ENCODE assay signal across 11 cellular contexts in genomic region chr19:40745402-40745780, GRCh38. TPM values are rescaled to one million over a fixed set of nuclear protein-coding genes. Genes with fewer than 3 reads are reported as not detected.
DNase-seq lines count a peak whose midpoint lies in the region; ATAC-seq, FAIRE-seq and TF ChIP-seq lines count a peak whose summit lies in the region.
"Had no signal": no experiment of that assay in that cellular context is flagged by ENCODE, and none has a peak within 500 bp of the region (broad histone marks: within the 10 kb centered on the region; RNA-seq: fewer than 3 reads in every experiment).

No MANE protein-coding gene starts in this region.

- H2AFZ ChIP-seq in IMR-90 (replicated peaks; ENCODE audit: low read length, poor library complexity), result peak overlapping the region; percentile 78

- peak overlapping the region; percentile 86 for H2AK5ac ChIP-seq in IMR-90 (ENCODE audit: low read depth, low read length)

- TF ChIP-seq RAD21 in IMR-90 (IDR thresholded peaks at IDR 0.05; ENCODE audit: low read length), result no peak

- no TSS peak for BruUV-seq in IMR-90 (replicated peaks; lab: Mats Ljungman, UMichigan)

- H3K4ac ChIP-seq in IMR-90 (ENCODE audit: low read depth, low read length), result peak overlapping the region; percentile 93

- dilution Hi-C loops in IMR-90 (cut with HindIII; ENCODE audit: low sequenced_read_pairs, unreplicated experiment), result no loop called here

- H3K36me3 ChIP-seq in IMR-90 (ENCODE audit: control insufficient read depth, insufficient read depth, low read length) (no peaks in the 10 kb centered on the region; the same call in 1 of the 2 replicates), kidney (ENCODE audit: control insufficient read depth in 1 of 2, insufficient read depth in 2 of 2, low read length in 2 of 2) (no peaks in the 10 kb centered on the region)

- TF ChIP-seq POLR2A in IMR-90 (IDR thresholded peaks at IDR 0.05; ENCODE audit: low read depth, low read length), result no peak

- in situ Hi-C loops in IMR-90 (cut with MboI; ENCODE audit: low sequenced_read_pairs), result no loop called here

- POLR2A ChIA-PET in IMR-90 (lab: Charles Lee; ENCODE audit: unreplicated experiment), result no interaction called here

- H3K4me1 ChIP-seq in IMR-90 (ENCODE audit: control insufficient read depth, insufficient read depth, low read length) (peaks cover 17% of the 10 kb centered on the region), kidney (ENCODE audit: control insufficient read depth in 1 of 2, insufficient read depth in 1 of 2, low read depth in 1 of 2, low read length in 2 of 2) (peaks cover 10 to 11% of the 10 kb centered on the region in 2 donors)

- peak overlapping the region; percentile 89 for H2BK20ac ChIP-seq in IMR-90 (ENCODE audit: low read depth, low read length)

- H4K20me1 ChIP-seq in IMR-90 (ENCODE audit: insufficient read depth, low read length), result no peaks in the 10 kb centered on the region

- intact Hi-C loops in IMR-90 (cut with micrococcal nuclease), result no loop called here
- intact Hi-C loops in kidney (cut with DNase I), result no loop called here

- H3K23ac ChIP-seq in IMR-90 (ENCODE audit: low read depth, low read length), result peak overlapping the region; percentile 69; the same call in 1 of the 2 replicates

- H3K4me3 ChIP-seq in IMR-90 (ENCODE audit: insufficient read depth, low read depth, low read length) (no peak overlapping the region), kidney (ENCODE audit: low read length in 2 of 2) (no peak overlapping the region)

- DNase-seq in IMR-90 (peak; percentile 63), fibroblast of peridontal ligament (ENCODE audit: extremely low read depth) (peak; percentile 64), stromal cell of bone marrow (ENCODE audit: low read depth) (peak; percentile 16), cortex of kidney (lab: John Stamatoyannopoulos, UW) (no peak), kidney (no peak)
- DNase-seq: activated T-cell treated with anti-CD3 and anti-CD28 coated beads, Interleukin-2, amount 50 U/mL, for 48 hours; DMS79 treated with DMSO at 0.1 percent for 48 hours; NCI-H1417 had no signal

- FAIRE-seq in kidney (lab: Jason Lieb, UNC), result no peak
- FAIRE-seq: colon had no signal

- peak overlapping the region; percentile 68 for H3K18ac ChIP-seq in IMR-90 (ENCODE audit: low read depth, low read length)

- peak overlapping the region; percentile 58 for H3K4me2 ChIP-seq in IMR-90 (ENCODE audit: low read depth, low read length)

- CTCF ChIA-PET in IMR-90 (lab: Yijun Ruan, JAX), result interaction anchor here (0.7 to 1.4 kb wide), 3 partner anchors 14 to 454 kb away, joined by 3 to 4 read pairs (median 4); no protein-coding TSS in a partner anchor

- H3K27ac ChIP-seq in IMR-90 (ENCODE audit: insufficient read depth, low read length) (peak overlapping the region; percentile 85), kidney (ENCODE audit: low read depth in 2 of 2, low read length in 2 of 2) (no peak overlapping the region)

- ATAC-seq in IMR-90 (ENCODE audit: low read depth), result peak; percentile 62
- ATAC-seq in GM21447 (IDR thresholded peaks at IDR 0.05; ENCODE audit: unreplicated experiment), result no peak

- peak overlapping the region; percentile 74 to 97 for H4K8ac ChIP-seq in IMR-90 (ENCODE audit: low read depth in 2 of 2, low read length in 2 of 2)

- peak overlapping the region; percentile 77 for H2BK5ac ChIP-seq in IMR-90 (ENCODE audit: low read depth, low read length, poor library complexity, severe bottlenecking)

- H3K9me3 ChIP-seq in IMR-90 (ENCODE audit: control insufficient read depth, insufficient read depth, low read length), result no peaks in the 10 kb centered on the region
- H3K9me3 ChIP-seq in kidney (ENCODE audit: control insufficient read depth in 1 of 2, low read length in 2 of 2), result no peaks in the 10 kb centered on the region

- peak overlapping the region; percentile 83 for H4K5ac ChIP-seq in IMR-90 (ENCODE audit: low read depth, low read length)

- TF ChIP-seq CTCF in IMR-90 (conservative IDR thresholded peaks at IDR 0.05; ENCODE audit: low read depth, low read length) (no peak), kidney (IDR thresholded peaks at IDR 0.05; ENCODE audit: borderline replicate concordance, extremely low read depth, insufficient read depth) (no peak)

- H2BK120ac ChIP-seq in IMR-90 (ENCODE audit: low read depth, low read length), result peak overlapping the region; percentile 91

- H4K91ac ChIP-seq in IMR-90 (ENCODE audit: insufficient read depth, low read depth, low read length), result peak overlapping the region; percentile 87

- H2AK9ac ChIP-seq in IMR-90 (replicated peaks; ENCODE audit: low read depth, low read length, poor library complexity), result peak overlapping the region; percentile 59

- peak overlapping the region; percentile 93 for H3K14ac ChIP-seq in IMR-90 (replicated peaks; ENCODE audit: low read depth, low read length)

- peak overlapping the region; percentile 62; the same call in 1 of the 3 replicates for H2BK15ac ChIP-seq in IMR-90 (ENCODE audit: low read depth, low read length)

- H3K27me3 ChIP-seq in IMR-90 (ENCODE audit: control insufficient read depth, insufficient read depth, low read length), result no peaks in the 10 kb centered on the region

- peak overlapping the region; percentile 17; the same call in 1 of the 2 replicates for H3K9ac ChIP-seq in IMR-90 (ENCODE audit: low read depth, low read length)
- H3K9ac ChIP-seq in kidney (ENCODE audit: low read length in 2 of 2), result no peak overlapping the region

- H3K9me1 ChIP-seq in IMR-90 (ENCODE audit: insufficient read depth, low read length), result peaks cover 13% of the 10 kb centered on the region

- 79% methylated on average over 5 of the region's 7 CpGs; no CpG with 5 or more reads in 1 of the 2 experiments for WGBS in IMR-90 (ENCODE audit: extremely low coverage in 2 of 2, insufficient read length in 1 of 2), 2 experiments

- peak overlapping the region; percentile 82 for H3K56ac ChIP-seq in IMR-90 (ENCODE audit: extremely low read depth, insufficient read depth, low read length)

- peaks cover 9 to 21% of the 10 kb centered on the region in 2 experiments for H3K79me1 ChIP-seq in IMR-90 (ENCODE audit: low read depth in 1 of 2, low read length in 2 of 2)

TF ChIP-seq in IMR-90, 13 proteins besides CTCF, POLR2A, EP300 and RAD21:
- TF ChIP-seq CEBPB (IDR thresholded peaks at IDR 0.05; ENCODE audit: low read depth, low read length) (peak; percentile 95), RCOR1 (IDR thresholded peaks at IDR 0.05; ENCODE audit: insufficient replicate concordance, low read length) (no peak)

RNA-seq across cellular contexts. Expression of gene ACTMAP, which starts 4.9 kb away (rescaled TPM):
- total RNA-seq in IMR-90 (2012; rRNA removed) (0.28 and 0.54 TPM in 2 replicates), kidney (8.7 TPM)
- polyA plus RNA-seq in IMR-90 (2012; rRNA removed) (4.9 and 5.4 TPM in 2 replicates), kidney (ENCODE audit: insufficient read depth, low read depth, low replicate concordance) (8.9 TPM)
- 4.2 and 5.8 TPM in 2 replicates for polyA plus RNA-seq in IMR-90 (2012; cell fraction: cytosol; rRNA removed)
- polyA plus RNA-seq in IMR-90 (2012; cell fraction: nucleus; rRNA removed; ENCODE audit: low replicate concordance), result 6.8 and 12.2 TPM in 2 replicates

RNA-seq across cellular contexts. Expression of gene SNRPA, which starts 5.6 kb away (rescaled TPM):
- total RNA-seq in IMR-90 (2012; rRNA removed), result 28.3 and 30.3 TPM in 2 replicates
- polyA plus RNA-seq in IMR-90 (2012; rRNA removed), result 81.3 and 158 TPM in 2 replicates
- polyA plus RNA-seq in IMR-90 (2012; cell fraction: cytosol; rRNA removed), result 89.7 and 101 TPM in 2 replicates
- 76.5 and 101 TPM in 2 replicates for polyA plus RNA-seq in IMR-90 (2012; cell fraction: nucleus; rRNA removed; ENCODE audit: low replicate concordance)
- total RNA-seq in kidney, result 48.7 TPM
- polyA plus RNA-seq in kidney (ENCODE audit: insufficient read depth, low read depth, low replicate concordance), result 52.6 TPM

RNA-seq across cellular contexts. Expression of gene ITPKC, which starts 28.5 kb away (rescaled TPM):
- 7.7 and 8.6 TPM in 2 replicates for total RNA-seq in IMR-90 (2012; rRNA removed)
- polyA plus RNA-seq in IMR-90 (2012; rRNA removed), result 8.6 and 9.4 TPM in 2 replicates
- 6.5 and 8.3 TPM in 2 replicates for polyA plus RNA-seq in IMR-90 (2012; cell fraction: cytosol; rRNA removed)
- 6.8 and 11.6 TPM in 2 replicates for polyA plus RNA-seq in IMR-90 (2012; cell fraction: nucleus; rRNA removed; ENCODE audit: low replicate concordance)
- 27.9 TPM for total RNA-seq in kidney
- polyA plus RNA-seq in kidney (ENCODE audit: insufficient read depth, low read depth, low replicate concordance), result 14.3 TPM

RNA-seq across cellular contexts. Expression of gene COQ8B, which starts 28.7 kb away (rescaled TPM):
- total RNA-seq in IMR-90 (2012; rRNA removed) (14.2 and 14.9 TPM in 2 replicates), kidney (55.3 TPM)
- polyA plus RNA-seq in IMR-90 (2012; rRNA removed) (23.2 and 23.5 TPM in 2 replicates), kidney (ENCODE audit: insufficient read depth, low read depth, low replicate concordance) (45.8 TPM)
- 12.9 and 22.5 TPM in 2 replicates for polyA plus RNA-seq in IMR-90 (2012; cell fraction: cytosol; rRNA removed)
- 64.0 and 115 TPM in 2 replicates for polyA plus RNA-seq in IMR-90 (2012; cell fraction: nucleus; rRNA removed; ENCODE audit: low replicate concordance)

RNA-seq across cellular contexts. Expression of gene MIA, which starts 29.9 kb away (rescaled TPM):
- total RNA-seq in IMR-90 (2012; rRNA removed) (not detected in 2 replicates), kidney (6.5 TPM)
- polyA plus RNA-seq in IMR-90 (2012; rRNA removed) (0.44 TPM in 1 of 2 replicates, not detected in the other), kidney (ENCODE audit: insufficient read depth, low read depth, low replicate concordance) (not detected)
- polyA plus RNA-seq in IMR-90 (2012; cell fraction: cytosol; rRNA removed), result 0.24 and 1.6 TPM in 2 replicates
- polyA plus RNA-seq in IMR-90 (2012; cell fraction: nucleus; rRNA removed; ENCODE audit: low replicate concordance), result 0.64 TPM in 1 of 2 replicates, not detected in the other
- total RNA-seq: omental fat pad had no signal

Comparison
In these comparisons a context has a peak if more than half of its experiments do, and no peak if none do; other contexts are left out.
1. DNase-seq: peak in IMR-90 (single experiment), fibroblast of peridontal ligament (single experiment) and stromal cell of bone marrow (single experiment); none in cortex of kidney (single experiment) and kidney (single experiment).